Comparison of ENCODE assay signal across 14 cellular contexts in genomic region chr11:16743478-16743877, GRCh38.
"Had no signal": no experiment of that assay in that cellular context is flagged by ENCODE, and none has a peak within 500 bp of the region (broad histone marks: within the 10 kb centered on the region; RNA-seq: fewer than 3 reads in every experiment).

No MANE protein-coding gene starts in this region.

- H3K4me3 Mint-ChIP-seq: T-helper 17 cell had no signal

- ATAC-seq: effector memory CD8-positive, alpha-beta T cell; left ventricle myocardium superior; T-helper 17 cell had no signal

- H3K9ac ChIP-seq: SK-N-SH had no signal

- H3K9me3 Mint-ChIP-seq: effector memory CD8-positive, alpha-beta T cell had no signal

- DNase-seq: activated CD8-positive, alpha-beta memory T cell treated with anti-CD3 and anti-CD28 coated beads, Interleukin-2, amount 50 U/mL, for 48 hours; activated gamma-delta T cell; central memory CD4-positive, alpha-beta T cell; effector memory CD8-positive, alpha-beta T cell; left ventricle myocardium superior; mesenchymal stem cell; posterior cingulate gyrus; SK-N-SH; small intestine; T-helper 17 cell had no signal

- H3K9me3 ChIP-seq: neutrophil, right atrium auricular region, SK-N-SH, tibial nerve had no signal

- H3K4me3 ChIP-seq: hepatocyte, right atrium auricular region, tibial nerve had no signal

- FAIRE-seq: small intestine had no signal

- H3K27me3 Mint-ChIP-seq: effector memory CD8-positive, alpha-beta T cell; T-helper 17 cell had no signal

- H3K27ac ChIP-seq: hepatocyte, neutrophil, right atrium auricular region, tibial nerve had no signal
